In the genomic region with DNA sequence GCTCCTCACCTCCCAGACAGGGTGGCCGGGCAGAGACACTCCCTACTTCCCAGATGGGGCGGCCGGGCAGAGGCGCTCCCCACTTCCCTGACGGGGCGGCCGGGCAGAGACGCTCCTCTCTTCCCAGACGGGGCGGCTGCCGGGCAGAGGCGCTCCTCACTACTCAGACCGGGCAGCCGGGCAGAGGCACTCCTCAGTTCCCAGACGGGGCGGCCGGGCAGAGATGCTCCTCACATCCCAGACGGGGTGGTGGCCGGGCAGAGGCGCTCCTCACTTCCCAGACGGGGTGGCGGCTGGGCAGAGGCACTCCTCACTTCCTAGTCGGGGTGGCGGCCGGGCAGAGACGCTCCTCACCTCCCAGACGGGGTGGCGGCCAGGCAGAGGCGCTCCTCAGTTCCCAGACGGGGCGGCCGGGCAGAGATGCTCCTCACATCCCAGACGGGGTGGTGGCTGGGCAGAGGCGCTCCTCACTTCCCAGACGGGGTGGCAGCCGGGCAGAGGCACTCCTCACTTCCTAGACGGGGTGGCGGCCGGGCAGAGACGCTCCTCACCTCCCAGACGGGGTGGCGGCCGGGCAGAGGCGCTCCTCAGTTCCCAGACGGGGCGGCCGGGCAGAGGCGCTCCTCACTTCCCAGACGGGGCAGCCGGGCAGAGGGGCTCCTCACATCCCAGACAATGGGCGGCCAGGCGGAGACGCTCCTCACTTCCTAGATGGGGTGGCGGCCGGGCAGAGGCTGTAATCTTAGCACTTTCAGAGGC, we compare ENCODE assay signal across 1 cellular context. TPM values are rescaled to one million over a fixed set of nuclear protein-coding genes. Genes with fewer than 3 reads are reported as not detected.
"Had no signal": no experiment of that assay in that cellular context is flagged by ENCODE, and none has a peak within 500 bp of the region (broad histone marks: within the 10 kb centered on the region; RNA-seq: fewer than 3 reads in every experiment).

No MANE protein-coding gene starts in this region.

RNA-seq across cellular contexts. Expression of a gene that starts 59.6 kb away (rescaled TPM):
- polyA plus RNA-seq: IgD-negative memory B cell had no signal
